14 cellular contexts compared by ENCODE assay signal in the genomic region with DNA sequence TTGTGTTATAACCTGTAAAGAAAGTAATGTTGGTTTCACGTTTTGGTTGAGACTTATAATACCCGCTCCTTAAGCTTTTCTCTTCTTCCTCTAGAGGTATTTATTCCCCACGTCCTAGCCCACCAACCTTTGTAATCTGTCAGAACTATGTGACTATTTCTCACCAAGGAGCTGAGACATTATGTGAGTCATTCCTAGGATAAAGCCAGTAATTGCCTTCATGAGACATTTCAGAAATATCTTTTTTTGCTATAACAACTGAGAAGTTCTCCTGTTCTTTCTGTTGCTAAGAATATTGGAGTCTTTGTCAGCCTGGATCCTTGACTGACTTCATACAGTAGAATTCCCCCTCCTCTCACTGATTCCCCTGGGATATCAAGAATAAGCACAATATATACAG.
A peak's percentile ranks its signal among the peaks of the same experiment; 100 is the strongest.
DNase-seq lines count a peak whose midpoint lies in the region; TF ChIP-seq lines count a peak whose summit lies in the region.
"Had no signal": no experiment of that assay in that cellular context is flagged by ENCODE, and none has a peak within 500 bp of the region (broad histone marks: within the 10 kb centered on the region; RNA-seq: fewer than 3 reads in every experiment).

No MANE protein-coding gene starts in this region.

- in situ Hi-C loops in brain microvascular endothelial cell (cut with HindIII; ENCODE audit: low pct_ligation_motif_present, low sequenced_read_pairs): no loop called here

- no peak overlapping the region for H3K27ac ChIP-seq in brain microvascular endothelial cell
- no peak overlapping the region for H3K27ac ChIP-seq in WERI-Rb-1
- H3K27ac ChIP-seq: C4-2B had no signal

- TF ChIP-seq CTCF in brain microvascular endothelial cell (IDR thresholded peaks at IDR 0.05; ENCODE audit: low read depth, low read length, missing control alignments) (no peak), kidney epithelial cell (IDR thresholded peaks at IDR 0.05; ENCODE audit: insufficient read depth, low read length, poor library complexity, severe bottlenecking) (no peak), WERI-Rb-1 (IDR thresholded peaks at IDR 0.05; ENCODE audit: low read depth, low read length) (no peak)

- H3K9me3 ChIP-seq in WERI-Rb-1 (ENCODE audit: severe bottlenecking): no peaks in the 10 kb centered on the region

- H3K36me3 ChIP-seq in brain microvascular endothelial cell (replicated peaks) (no peaks in the 10 kb centered on the region), kidney epithelial cell (ENCODE audit: control insufficient read depth, insufficient read depth, low read length) (no peaks in the 10 kb centered on the region), WERI-Rb-1 (no peaks in the 10 kb centered on the region)

- DNase-seq in M059J (ENCODE audit: low read depth) (peak; percentile 47), brain microvascular endothelial cell (peak; percentile 26), kidney epithelial cell (ENCODE audit: low read depth) (peak; percentile 7), hypothalamus (lab: John Stamatoyannopoulos, UW) (no peak), WERI-Rb-1 (no peak), HPDE6-E6E7 (ENCODE audit: extremely low spot score) (no peak), ecto neural progenitor cell (ENCODE audit: low spot score) (no peak)
- DNase-seq: EL, HCEC 1CT, NCI-H1436 treated with DMSO at 0.1 percent for 48 hours, NCI-H2081 treated with DMSO at 0.1 percent for 48 hours, NCI-H2227 treated with DMSO at 0.1 percent for 48 hours, NCI-H526 had no signal

- no peaks in the 10 kb centered on the region for H3K27me3 ChIP-seq in brain microvascular endothelial cell (replicated peaks)
- H3K27me3 ChIP-seq in kidney epithelial cell (ENCODE audit: control insufficient read depth, insufficient read depth, low read length): no peaks in the 10 kb centered on the region
- no peaks in the 10 kb centered on the region for H3K27me3 ChIP-seq in WERI-Rb-1 (ENCODE audit: insufficient read depth, low read depth, severe bottlenecking)

- H3K4me3 ChIP-seq in brain microvascular endothelial cell (ENCODE audit: low read depth, low read length) (no peak overlapping the region), kidney epithelial cell (ENCODE audit: low read depth, low read length) (no peak overlapping the region), WERI-Rb-1 (ENCODE audit: low read depth, low read length) (no peak overlapping the region)

Comparison
In these comparisons a context has a peak if more than half of its experiments do, and no peak if none do; other contexts are left out.
1. DNase-seq: peak in M059J (single experiment), brain microvascular endothelial cell (single experiment) and kidney epithelial cell (single experiment); none in hypothalamus (0 of 51), WERI-Rb-1 (single experiment), HPDE6-E6E7 (single experiment) and ecto neural progenitor cell (single experiment).